ENCODE assay signal across 8 cellular contexts in the genomic region with DNA sequence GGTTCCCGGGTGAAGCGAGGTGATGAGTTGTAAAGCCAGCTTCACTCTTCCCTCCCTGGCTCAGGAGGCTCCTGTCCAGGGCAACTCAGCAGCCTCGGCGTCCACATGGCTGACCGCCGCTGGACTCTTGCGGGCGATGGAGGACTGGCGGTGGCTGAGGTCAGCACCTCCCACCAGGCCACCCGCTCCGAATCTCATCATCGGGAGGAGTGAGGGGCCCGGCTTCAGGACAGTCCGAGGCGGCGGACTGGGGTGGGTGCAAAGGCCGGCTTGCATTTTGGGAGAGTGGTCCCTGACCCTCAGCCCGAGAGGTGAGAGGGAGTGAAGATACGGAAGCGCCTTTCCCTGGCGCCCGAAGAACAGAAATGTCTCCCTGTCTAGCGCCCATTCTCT. TPM values are rescaled to one million over a fixed set of nuclear protein-coding genes. Genes with fewer than 3 reads are reported as not detected.
DNase-seq lines count a peak whose midpoint lies in the region; ATAC-seq and TF ChIP-seq lines count a peak whose summit lies in the region.

No MANE protein-coding gene starts in this region.

- peak overlapping the region; percentile 99 for H3K27ac Mint-ChIP-seq in activated CD8-positive, alpha-beta T cell treated with anti-CD3 and anti-CD28 coated beads for 36 hours

- H3K27me3 ChIP-seq in left ventricle myocardium inferior (ENCODE audit: low read depth): no peaks in the 10 kb centered on the region

- H3K4me1 Mint-ChIP-seq in activated CD8-positive, alpha-beta T cell treated with anti-CD3 and anti-CD28 coated beads for 36 hours (ENCODE audit: low read depth): peaks cover 37% of the 10 kb centered on the region

- in situ Hi-C loops in G401 (cut with HindIII; ENCODE audit: low sequenced_read_pairs): no loop called here

- ATAC-seq in HG02852 (IDR thresholded peaks at IDR 0.05; ENCODE audit: unreplicated experiment): peak; percentile 3
- ATAC-seq in activated CD8-positive, alpha-beta T cell treated with anti-CD3 and anti-CD28 coated beads for 36 hours: no peak
- peak; percentile 38 for ATAC-seq in sciatic nerve

- H3K4me1 ChIP-seq in left ventricle myocardium inferior: peaks cover 46% of the 10 kb centered on the region

- POLR2A ChIA-PET in activated CD8-positive, alpha-beta T cell treated with anti-CD3 and anti-CD28 coated beads for 36 hours (lab: Charles Lee): interaction anchor here (0.6 to 5.3 kb wide), 4 partner anchors 10 to 581 kb away, joined by 3 to 57 read pairs (median 6); partner anchors contain the start of gene VSIR

- H3K27ac ChIP-seq in left ventricle myocardium inferior (replicated peaks): peak overlapping the region; percentile 96

- peaks cover 18% of the 10 kb centered on the region for H3K36me3 ChIP-seq in left ventricle myocardium inferior

- H3K9me3 Mint-ChIP-seq in activated CD8-positive, alpha-beta T cell treated with anti-CD3 and anti-CD28 coated beads for 36 hours: no peaks in the 10 kb centered on the region

- H3K27me3 Mint-ChIP-seq in activated CD8-positive, alpha-beta T cell treated with anti-CD3 and anti-CD28 coated beads for 36 hours: no peaks in the 10 kb centered on the region

- H3K4me3 ChIP-seq in left ventricle myocardium inferior: peak overlapping the region; percentile 82

- no peak for TF ChIP-seq CTCF in activated CD8-positive, alpha-beta T cell treated with anti-CD3 and anti-CD28 coated beads for 36 hours (IDR thresholded peaks at IDR 0.05)
- TF ChIP-seq CTCF in left ventricle myocardium inferior (IDR thresholded peaks at IDR 0.05; ENCODE audit: borderline replicate concordance): no peak

- CTCF ChIA-PET in activated CD8-positive, alpha-beta T cell treated with anti-CD3 and anti-CD28 coated beads for 36 hours (lab: Charles Lee): interaction anchor here (1.0 to 9.1 kb wide), 4 partner anchors 9 to 96 kb away, joined by 3 to 97 read pairs (median 4); no protein-coding TSS in a partner anchor

- H3K36me3 Mint-ChIP-seq in activated CD8-positive, alpha-beta T cell treated with anti-CD3 and anti-CD28 coated beads for 36 hours (ENCODE audit: low read depth): peaks cover 21% of the 10 kb centered on the region

- no peaks in the 10 kb centered on the region for H3K9me3 ChIP-seq in left ventricle myocardium inferior (replicated peaks)

- peak overlapping the region; percentile 96 for H3K4me3 Mint-ChIP-seq in activated CD8-positive, alpha-beta T cell treated with anti-CD3 and anti-CD28 coated beads for 36 hours

- DNase-seq in G401 (ENCODE audit: low spot score) (peak; percentile 36), left ventricle myocardium inferior (peak; percentile 38), sciatic nerve (ENCODE audit: low spot score) (no peak), NCI-H748 (lab: John Stamatoyannopoulos, UW; ENCODE audit: unreplicated experiment) (no peak), NCI-H524 treated with DMSO at 0.1 percent for 48 hours (lab: John Stamatoyannopoulos, UW) (no peak), NCI-H2227 treated with DMSO at 0.1 percent for 48 hours (lab: John Stamatoyannopoulos, UW) (no peak)
- DNase-seq in activated CD8-positive, alpha-beta T cell treated with anti-CD3 and anti-CD28 coated beads for 36 hours: no peak

- intact Hi-C loops in activated CD8-positive, alpha-beta T cell treated with anti-CD3 and anti-CD28 coated beads for 36 hours (cut with micrococcal nuclease): no loop called here
- intact Hi-C loops in left ventricle myocardium inferior (cut with micrococcal nuclease) (no loop called here), sciatic nerve (cut with DNase I) (no loop called here)

RNA-seq across cellular contexts. Expression of gene DNAJB12, which starts 0.8 kb away (rescaled TPM):
- total RNA-seq in G401 (2014; rRNA removed; shearing (Covaris generic)): 22.6 and 23.1 TPM in 2 replicates
- total RNA-seq in activated CD8-positive, alpha-beta T cell treated with anti-CD3 and anti-CD28 coated beads for 36 hours: 10 to 100 TPM; 17.1 to 17.5 TPM
- total RNA-seq in left ventricle myocardium inferior: 25.6 TPM
- total RNA-seq in sciatic nerve: 50.0 TPM

Comparison
In these comparisons a context has a peak if more than half of its experiments do, and no peak if none do; other contexts are left out.
1. DNase-seq: peak in G401 (single experiment) and left ventricle myocardium inferior (single experiment); none in activated CD8-positive, alpha-beta T cell treated with anti-CD3 and anti-CD28 coated beads for 36 hours (single experiment), sciatic nerve (single experiment), NCI-H748 (single experiment), NCI-H524 treated with DMSO at 0.1 percent for 48 hours (single experiment) and NCI-H2227 treated with DMSO at 0.1 percent for 48 hours (single experiment).